In genomic region chr14:95534299-95535225, GRCh38 we compare ENCODE assay signal across 1 cellular context.
TF ChIP-seq lines count a peak whose summit lies in the region.

Gene GLRX5 (plus strand): TSS chr14:95535050. CDS start chr14:95535090, 40 bp downstream.

TF ChIP-seq in WTC11, 78 proteins besides CTCF, POLR2A, EP300 and RAD21 (continued from another document):
- TF ChIP-seq FOXP4 (CRISPR knock-in tag; IDR thresholded peaks at IDR 0.05), result 0 out of 2 replicates have a peak, but pooled peaks have one; percentile 14
- TF ChIP-seq HMGXB4 (CRISPR knock-in tag; IDR thresholded peaks at IDR 0.05), result 0 out of 2 replicates have a peak, but pooled peaks have one; percentile 48
- TF ChIP-seq USF2 (CRISPR knock-in tag; IDR thresholded peaks at IDR 0.05), result peak; percentile 68
- TF ChIP-seq TP53 (CRISPR knock-in tag; IDR thresholded peaks at IDR 0.05), result no peak
- no peak for TF ChIP-seq ZNF425 (CRISPR knock-in tag; conservative IDR thresholded peaks at IDR 0.05)
- no peak for TF ChIP-seq GTF2I (CRISPR knock-in tag; conservative IDR thresholded peaks at IDR 0.05)
- TF ChIP-seq ZNF416 (CRISPR knock-in tag; IDR thresholded peaks at IDR 0.05), result no peak
- peak; percentile 24; the same call in 1 of the 2 replicates for TF ChIP-seq ZNF423 (CRISPR knock-in tag; IDR thresholded peaks at IDR 0.05)
- peak; percentile 74; the same call in 1 of the 2 replicates for TF ChIP-seq ETV6 (CRISPR knock-in tag; IDR thresholded peaks at IDR 0.05)
- no peak for TF ChIP-seq ZNF281 (CRISPR knock-in tag; IDR thresholded peaks at IDR 0.05)
- no peak for TF ChIP-seq IRF1 (CRISPR knock-in tag; IDR thresholded peaks at IDR 0.05)
- no peak for TF ChIP-seq PRRX2 (CRISPR knock-in tag; IDR thresholded peaks at IDR 0.05)
- no peak for TF ChIP-seq ATF3 (CRISPR knock-in tag; conservative IDR thresholded peaks at IDR 0.05)
- peak; percentile 95 for TF ChIP-seq NR2C2 (CRISPR knock-in tag; IDR thresholded peaks at IDR 0.05)
- 0 out of 2 replicates have a peak, but pooled peaks have one; percentile 44 for TF ChIP-seq USF1 (CRISPR knock-in tag; IDR thresholded peaks at IDR 0.05)
- TF ChIP-seq SOX15 (CRISPR knock-in tag; IDR thresholded peaks at IDR 0.05), result no peak
- TF ChIP-seq ZNF121 (CRISPR knock-in tag; IDR thresholded peaks at IDR 0.05), result no peak
- peak; percentile 86 for TF ChIP-seq MAX (CRISPR knock-in tag; IDR thresholded peaks at IDR 0.05)
- no peak for TF ChIP-seq STAT6 (CRISPR knock-in tag; conservative IDR thresholded peaks at IDR 0.05; ENCODE audit: low read depth)
- TF ChIP-seq ATF6 (CRISPR knock-in tag; IDR thresholded peaks at IDR 0.05), result no peak
- TF ChIP-seq FOXJ3 (CRISPR knock-in tag; IDR thresholded peaks at IDR 0.05; ENCODE audit: borderline replicate concordance), result no peak
- TF ChIP-seq KAT7 (CRISPR knock-in tag; IDR thresholded peaks at IDR 0.05; ENCODE audit: borderline replicate concordance), result 0 out of 2 replicates have a peak, but pooled peaks have one; percentile 68
- no peak for TF ChIP-seq IRF2 (CRISPR knock-in tag; IDR thresholded peaks at IDR 0.05; ENCODE audit: borderline replicate concordance, low read depth)
- no peak for TF ChIP-seq NR3C1 (CRISPR knock-in tag; conservative IDR thresholded peaks at IDR 0.05; ENCODE audit: low read depth)
- TF ChIP-seq NFYB (CRISPR knock-in tag; conservative IDR thresholded peaks at IDR 0.05; ENCODE audit: low read depth), result peak; percentile 98
- TF ChIP-seq ZSCAN18 (CRISPR knock-in tag; IDR thresholded peaks at IDR 0.05), result no peak
- no peak for TF ChIP-seq AR (CRISPR knock-in tag; IDR thresholded peaks at IDR 0.05)
